ENCODE assay signal across 25 cellular contexts in genomic region chr7:81361769-81362168, GRCh38.
DNase-seq lines count a peak whose midpoint lies in the region; ATAC-seq, FAIRE-seq and TF ChIP-seq lines count a peak whose summit lies in the region.
"Had no signal": no experiment of that assay in that cellular context is flagged by ENCODE, and none has a peak within 500 bp of the region (broad histone marks: within the 10 kb centered on the region; RNA-seq: fewer than 3 reads in every experiment).

No MANE protein-coding gene starts in this region.

- H3K27ac ChIP-seq in MM.1S (ENCODE audit: low read length) (no peak overlapping the region), K562 (ENCODE audit: extremely low read depth, low read depth, low read length) (no peak overlapping the region), mesendoderm (ENCODE audit: low read depth, low read length) (no peak overlapping the region)
- H3K27ac ChIP-seq: epithelial cell of prostate, parathyroid adenoma, sigmoid colon, upper lobe of right lung had no signal

- no peak overlapping the region for H2BK120ac ChIP-seq in mesendoderm (ENCODE audit: low read depth, low read length)

- FAIRE-seq in K562 (lab: Jason Lieb, UNC): no peak
- FAIRE-seq: H54, islet of Langerhans had no signal

- no peaks in the 10 kb centered on the region for H3K9me3 ChIP-seq in MM.1S (replicated peaks; ENCODE audit: insufficient read depth, low read length)
- H3K9me3 ChIP-seq in K562 (replicated peaks; ENCODE audit: control insufficient read depth, insufficient read depth, low read depth, low read length): no peaks in the 10 kb centered on the region
- H3K9me3 ChIP-seq: sigmoid colon, upper lobe of right lung had no signal

- in situ Hi-C loops in K562 (cut with MboI): no loop called here

- no peak overlapping the region for H2BK15ac ChIP-seq in mesendoderm (replicated peaks; ENCODE audit: low read depth)

- no peak overlapping the region for H3K4ac ChIP-seq in mesendoderm (ENCODE audit: low read depth, low read length)

- BruUV-seq in K562 (replicated peaks; lab: Mats Ljungman, UMichigan): no TSS peak

- no peaks in the 10 kb centered on the region for H3K27me3 ChIP-seq in MM.1S (replicated peaks; ENCODE audit: insufficient read depth, low read length)
- no peaks in the 10 kb centered on the region for H3K27me3 ChIP-seq in K562 (ENCODE audit: control insufficient read depth in 2 of 2, insufficient read depth in 2 of 2, low read length in 2 of 2)
- no peaks in the 10 kb centered on the region for H3K27me3 ChIP-seq in mesendoderm (ENCODE audit: insufficient read depth, low read length, poor library complexity)
- H3K27me3 ChIP-seq: sigmoid colon, upper lobe of right lung had no signal

- no peaks in the 10 kb centered on the region for H3F3A ChIP-seq in MM.1S (ENCODE audit: insufficient read depth, low read length)

- H3K4me2 ChIP-seq in MM.1S (ENCODE audit: low read depth, low read length): no peak overlapping the region
- H3K4me2 ChIP-seq in K562 (ENCODE audit: insufficient read depth, low read length): no peak overlapping the region
- H3K4me2 ChIP-seq in mesendoderm (ENCODE audit: low read length): no peak overlapping the region

- H3K18ac ChIP-seq in mesendoderm (ENCODE audit: low read length): no peak overlapping the region

- H3K9me2 ChIP-seq in MM.1S (replicated peaks; ENCODE audit: insufficient read depth, low read length): no peaks in the 10 kb centered on the region

- CTCF ChIA-PET in K562 (lab: Yijun Ruan, JAX; ENCODE audit: low intra/inter-chr PET ratio): no interaction called here

- no peak overlapping the region for H4K5ac ChIP-seq in mesendoderm (ENCODE audit: low read length)

- peak; percentile 27 for DNase-seq in AG10803 (ENCODE audit: low read depth)
- peak; percentile 56 for DNase-seq in MM.1S
- DNase-seq in K562 (ENCODE audit: extremely low read depth in 1 of 4, low spot score in 3 of 4): no peak
- DNase-seq in mesendoderm: peak; percentile 16
- no peak for DNase-seq in activated CD4-positive, alpha-beta T cell treated with anti-CD3 and anti-CD28 coated beads, Interleukin-2, amount 50 U/mL, for 1 hour
- no peak for DNase-seq in HCEC 1CT
- DNase-seq: ACHN; activated CD8-positive, alpha-beta T cell treated with anti-CD3 and anti-CD28 coated beads, Interleukin-2, amount 10 ng/mL, durations not matched to agents 7 days and 5 days; amniotic stem cell; central memory CD4-positive, alpha-beta T cell; hippocampal formation; naive B cell; NCI-H1436 treated with DMSO at 0.1 percent for 48 hours; NCI-H2171 treated with DMSO at 0.1 percent for 48 hours; NCI-H524 treated with DMSO at 0.1 percent for 48 hours; sigmoid colon; upper lobe of right lung had no signal

- ATAC-seq in K562 (no peak), HG02840 (IDR thresholded peaks at IDR 0.05; ENCODE audit: low FRiP score, unreplicated experiment) (no peak), GM21381 (IDR thresholded peaks at IDR 0.05; ENCODE audit: unreplicated experiment) (no peak)
- ATAC-seq: activated CD4-positive, CD25-positive, alpha-beta regulatory T cell treated with anti-CD3 and anti-CD28 coated beads, Interleukin-2, amount 50 U/mL, for 24 hours; activated CD8-positive, alpha-beta T cell treated with anti-CD3 and anti-CD28 coated beads, Interleukin-2, amount 10 ng/mL, durations not matched to agents 7 days and 5 days; upper lobe of right lung had no signal

- H3K79me2 ChIP-seq in MM.1S (ENCODE audit: low read length) (no peaks in the 10 kb centered on the region), K562 (ENCODE audit: control insufficient read depth, insufficient read depth, low read length) (no peaks in the 10 kb centered on the region), mesendoderm (ENCODE audit: control insufficient read depth, insufficient read depth, low read length) (no peaks in the 10 kb centered on the region)
- H3K79me2 ChIP-seq: parathyroid adenoma had no signal

- no peak overlapping the region for H4K8ac ChIP-seq in mesendoderm (ENCODE audit: low read depth, low read length)

- WGBS in K562 (ENCODE audit: insufficient coverage, low coverage, missing lambda C conversion rate): 0% methylated on average over 1 of the region's 1 CpG
- no CpG with 5 or more reads among the region's 1 CpG for WGBS in mesendoderm (ENCODE audit: extremely low coverage, insufficient coverage, low lambda C conversion rate)

- no peak for TF ChIP-seq POLR2A in K562 (conservative IDR thresholded peaks at IDR 0.05)

- no peak overlapping the region for H2BK5ac ChIP-seq in mesendoderm (ENCODE audit: low read length)

- H3K36me3 ChIP-seq in MM.1S (replicated peaks; ENCODE audit: insufficient read depth, low read length) (no peaks in the 10 kb centered on the region), K562 (ENCODE audit: control insufficient read depth, insufficient read depth, low read length) (no peaks in the 10 kb centered on the region), mesendoderm (ENCODE audit: control insufficient read depth, insufficient read depth, low read length) (no peaks in the 10 kb centered on the region)
- H3K36me3 ChIP-seq: sigmoid colon, upper lobe of right lung had no signal

- POLR2A ChIA-PET in K562 (lab: Yijun Ruan, JAX): no interaction called here

- intact Hi-C loops in K562 (cut with micrococcal nuclease): no loop called here

- no peak for TF ChIP-seq RAD21 in K562 (CRISPR knock-in tag; conservative IDR thresholded peaks at IDR 0.05 in 1 of 2, IDR thresholded peaks at IDR 0.05 in 1 of 2)

- H3K56ac ChIP-seq in mesendoderm (ENCODE audit: low read length): no peak overlapping the region

- no peak overlapping the region for H3K9ac ChIP-seq in MM.1S (ENCODE audit: low read length)
- no peak overlapping the region for H3K9ac ChIP-seq in K562 (ENCODE audit: insufficient read depth in 1 of 2, low read depth in 2 of 2, low read length in 2 of 2)
- no peak overlapping the region for H3K9ac ChIP-seq in mesendoderm (ENCODE audit: low read length)
- H3K9ac ChIP-seq: parathyroid adenoma had no signal

- no peak for TF ChIP-seq EP300 in K562 (IDR thresholded peaks at IDR 0.05; ENCODE audit: low read length)

- H4K20me1 ChIP-seq in MM.1S (ENCODE audit: insufficient read depth, low read length) (no peaks in the 10 kb centered on the region), K562 (replicated peaks; ENCODE audit: control insufficient read depth, insufficient read depth, low read length) (no peaks in the 10 kb centered on the region)

- H2AFZ ChIP-seq in MM.1S (ENCODE audit: low read length) (no peak overlapping the region), K562 (ENCODE audit: low read depth, low read length) (no peak overlapping the region)
- H2AFZ ChIP-seq: parathyroid adenoma had no signal

- H3K79me1 ChIP-seq in mesendoderm (ENCODE audit: low read length): no peaks in the 10 kb centered on the region

- no peak overlapping the region for H3K23ac ChIP-seq in mesendoderm (ENCODE audit: low read length)

- H2AK5ac ChIP-seq in mesendoderm (ENCODE audit: low read length): no peak overlapping the region

- no peaks in the 10 kb centered on the region for H3K9me1 ChIP-seq in K562 (ENCODE audit: control insufficient read depth, insufficient read depth, low read length)

- H3K4me1 ChIP-seq in MM.1S (ENCODE audit: low read length) (0 out of 2 replicates have a peak, but pooled peaks cover 4% of the 10 kb centered on the region), K562 (replicated peaks in 1 of 2; ENCODE audit: control insufficient read depth in 2 of 2, insufficient read depth in 2 of 2, low read length in 2 of 2) (no peaks in the 10 kb centered on the region), mesendoderm (ENCODE audit: control insufficient read depth, low read depth, low read length) (no peaks in the 10 kb centered on the region)
- H3K4me1 ChIP-seq: parathyroid adenoma, upper lobe of right lung had no signal

- TF ChIP-seq CTCF in AG10803 (conservative IDR thresholded peaks at IDR 0.05; ENCODE audit: low read length) (no peak), MM.1S (IDR thresholded peaks at IDR 0.05; ENCODE audit: low read length) (no peak), K562 (IDR thresholded peaks at IDR 0.05 in 2 of 3, conservative IDR thresholded peaks at IDR 0.05 in 1 of 3; ENCODE audit: insufficient read depth in 2 of 3, low read depth in 1 of 3, low read length in 3 of 3) (no peak)

- H3K4me3 ChIP-seq in AG10803 (ENCODE audit: low read length) (no peak overlapping the region), MM.1S (ENCODE audit: low read length) (no peak overlapping the region), K562 (no peak overlapping the region), mesendoderm (ENCODE audit: low read length) (no peak overlapping the region)
- H3K4me3 ChIP-seq: lung, sigmoid colon, upper lobe of right lung had no signal

TF ChIP-seq in K562, 482 proteins besides CTCF, POLR2A, EP300 and RAD21:
- TF ChIP-seq ZNF584 (CRISPR knock-in tag; IDR thresholded peaks at IDR 0.05; ENCODE audit: low read depth) (no peak), THRAP3 (IDR thresholded peaks at IDR 0.05; ENCODE audit: borderline replicate concordance) (no peak), ZNF77 (CRISPR knock-in tag; IDR thresholded peaks at IDR 0.05) (no peak), NR1H2 (CRISPR knock-in tag; IDR thresholded peaks at IDR 0.05) (no peak), USF1 (CRISPR knock-in tag; IDR thresholded peaks at IDR 0.05) (no peak), ZNF316 (IDR thresholded peaks at IDR 0.05) (peak; percentile 51), C11orf30 (IDR thresholded peaks at IDR 0.05; ENCODE audit: low read depth) (peak; percentile 17; the same call in 1 of the 2 replicates)

Comparison
In these comparisons a context has a peak if more than half of its experiments do, and no peak if none do; other contexts are left out.
1. DNase-seq: peak in AG10803 (single experiment), MM.1S (single experiment) and mesendoderm (single experiment); none in K562 (0 of 4), activated CD4-positive, alpha-beta T cell treated with anti-CD3 and anti-CD28 coated beads, Interleukin-2, amount 50 U/mL, for 1 hour (single experiment) and HCEC 1CT (single experiment).